34 cellular contexts compared by ENCODE assay signal in genomic region chr2:147543056-147543455, GRCh38.
DNase-seq lines count a peak whose midpoint lies in the region; ATAC-seq, FAIRE-seq and TF ChIP-seq lines count a peak whose summit lies in the region.
"Had no signal": no experiment of that assay in that cellular context is flagged by ENCODE, and none has a peak within 500 bp of the region (broad histone marks: within the 10 kb centered on the region; RNA-seq: fewer than 3 reads in every experiment).

No MANE protein-coding gene starts in this region.

- TF ChIP-seq POLR2A in upper lobe of left lung (IDR thresholded peaks at IDR 0.05), result no peak

- POLR2A ChIA-PET in activated naive CD8-positive, alpha-beta T cell treated with anti-CD3 and anti-CD28 coated beads, Interleukin-2, amount 10 ng/mL, durations not matched to agents 7 days and 5 days (lab: Charles Lee), result no interaction called here
- POLR2A ChIA-PET in CD4-positive, alpha-beta memory T cell (lab: Charles Lee; ENCODE audit: partially characterized antibody), result no interaction called here

- peaks cover 0 to 4% (median 0%) of the 10 kb centered on the region in 4 donors for H3K9me3 ChIP-seq in upper lobe of left lung
- no peaks in the 10 kb centered on the region for H3K9me3 ChIP-seq in CD4-positive, alpha-beta memory T cell (ENCODE audit: control insufficient read depth in 1 of 2, low read length in 2 of 2)
- H3K9me3 ChIP-seq: body of pancreas, esophagus muscularis mucosa, gastrocnemius medialis, testis, uterus had no signal

- H3K27ac ChIP-seq in upper lobe of left lung, result no peak overlapping the region
- no peak overlapping the region for H3K27ac ChIP-seq in CD4-positive, alpha-beta memory T cell (ENCODE audit: low read depth, low read length)
- H3K27ac ChIP-seq: body of pancreas, gastrocnemius medialis, KMS-11, neural progenitor cell, parathyroid adenoma, testis, uterus had no signal

- TF ChIP-seq EP300 in upper lobe of left lung (IDR thresholded peaks at IDR 0.05), result no peak

- H3K36me3 Mint-ChIP-seq in activated naive CD8-positive, alpha-beta T cell treated with anti-CD3 and anti-CD28 coated beads, Interleukin-2, amount 10 ng/mL, durations not matched to agents 7 days and 5 days, result peaks cover 7% of the 10 kb centered on the region
- no peaks in the 10 kb centered on the region for H3K36me3 Mint-ChIP-seq in activated naive CD8-positive, alpha-beta T cell treated with anti-CD3 and anti-CD28 coated beads for 36 hours
- H3K36me3 Mint-ChIP-seq in CD4-positive, alpha-beta memory T cell, result no peaks in the 10 kb centered on the region
- no peaks in the 10 kb centered on the region for H3K36me3 Mint-ChIP-seq in activated CD8-positive, alpha-beta memory T cell treated with anti-CD3 and anti-CD28 coated beads, Interleukin-2, amount 10 ng/mL, durations not matched to agents 7 days and 5 days
- H3K36me3 Mint-ChIP-seq: CD4-positive, CD25-positive, alpha-beta regulatory T cell; neural progenitor cell had no signal

- H3K27me3 ChIP-seq in bronchial epithelial cell (ENCODE audit: control insufficient read depth, insufficient read depth, low read length) (no peaks in the 10 kb centered on the region), upper lobe of left lung (no peaks in the 10 kb centered on the region)
- no peaks in the 10 kb centered on the region for H3K27me3 ChIP-seq in CD4-positive, alpha-beta memory T cell (ENCODE audit: insufficient read depth, low read length)
- H3K27me3 ChIP-seq: body of pancreas, esophagus muscularis mucosa, gastrocnemius medialis, neural progenitor cell, testis, uterus had no signal

- CTCF ChIA-PET in CD4-positive, alpha-beta memory T cell (lab: Charles Lee; ENCODE audit: partially characterized antibody), result no interaction called here
- CTCF ChIA-PET in activated CD8-positive, alpha-beta memory T cell treated with anti-CD3 and anti-CD28 coated beads, Interleukin-2, amount 10 ng/mL, durations not matched to agents 7 days and 5 days (lab: Charles Lee), result no interaction called here

- intact Hi-C loops in CD4-positive, alpha-beta memory T cell (cut with micrococcal nuclease), result no loop called here

- H3K9me3 Mint-ChIP-seq in activated naive CD8-positive, alpha-beta T cell treated with anti-CD3 and anti-CD28 coated beads, Interleukin-2, amount 10 ng/mL, durations not matched to agents 7 days and 5 days, result peaks cover 6% of the 10 kb centered on the region
- no peaks in the 10 kb centered on the region for H3K9me3 Mint-ChIP-seq in activated naive CD8-positive, alpha-beta T cell treated with anti-CD3 and anti-CD28 coated beads for 36 hours
- peaks cover 0 to 7% (median 2%) of the 10 kb centered on the region in 8 donors for H3K9me3 Mint-ChIP-seq in CD4-positive, alpha-beta memory T cell
- H3K9me3 Mint-ChIP-seq in activated CD8-positive, alpha-beta memory T cell treated with anti-CD3 and anti-CD28 coated beads, Interleukin-2, amount 10 ng/mL, durations not matched to agents 7 days and 5 days (ENCODE audit: low read depth), result no peaks in the 10 kb centered on the region
- H3K9me3 Mint-ChIP-seq: activated naive CD8-positive, alpha-beta T cell treated with anti-CD3 and anti-CD28 coated beads, Interleukin-2, amount 50 U/mL, for 24 hours had no signal

- no peak for FAIRE-seq in bronchial epithelial cell (lab: Jason Lieb, UNC)
- FAIRE-seq: GM18507 had no signal

- H3K4me1 ChIP-seq in upper lobe of left lung, result no peaks in the 10 kb centered on the region
- H3K4me1 ChIP-seq in CD4-positive, alpha-beta memory T cell (ENCODE audit: insufficient read depth, low read length), result no peaks in the 10 kb centered on the region
- H3K4me1 ChIP-seq: body of pancreas, parathyroid adenoma, testis, uterus had no signal

- DNase-seq in activated naive CD8-positive, alpha-beta T cell treated with anti-CD3 and anti-CD28 coated beads, Interleukin-2, amount 10 ng/mL, durations not matched to agents 7 days and 5 days, result no peak
- no peak for DNase-seq in activated naive CD8-positive, alpha-beta T cell treated with anti-CD3 and anti-CD28 coated beads for 36 hours
- DNase-seq in bronchial epithelial cell (ENCODE audit: low read depth), result peak; percentile 28
- DNase-seq in left kidney (ENCODE audit: low read depth, low spot score), result peak; percentile 10
- DNase-seq in upper lobe of left lung, result no peak
- DNase-seq in CD4-positive, alpha-beta memory T cell, result no peak
- DNase-seq in NCI-H1930 (lab: John Stamatoyannopoulos, UW), result no peak
- DNase-seq in activated CD8-positive, alpha-beta memory T cell treated with anti-CD3 and anti-CD28 coated beads, Interleukin-2, amount 10 ng/mL, durations not matched to agents 7 days and 5 days, result no peak
- DNase-seq: 8988T; activated CD4-positive, alpha-beta T cell treated with anti-CD3 and anti-CD28 coated beads for 1 hour; activated effector memory CD4-positive, alpha-beta T cell treated with anti-CD3 and anti-CD28 coated beads, Interleukin-2, amount 50 U/mL, for 16 hours; activated naive CD8-positive, alpha-beta T cell treated with anti-CD3 and anti-CD28 coated beads, Interleukin-2, amount 50 U/mL, for 24 hours; activated T-cell treated with anti-CD3 and anti-CD28 coated beads, Interleukin-2, amount 50 U/mL, for 1 hour; body of pancreas; CD4-positive, CD25-positive, alpha-beta regulatory T cell; DND-41; gastrocnemius medialis; H7; left cardiac atrium; mesenchymal stem cell; NCI-H1417; NCI-H2081; NCI-H526 treated with DMSO at 0.1 percent for 48 hours; Right ventricle myocardium superior; stimulated activated CD4-positive, alpha-beta T cell treated with anti-CD3 and anti-CD28 coated beads, Interleukin-1b, Interleukin-23, amount 100 ng/mL, for 48 hours; testis; uterus had no signal

- no peaks in the 10 kb centered on the region for H3K27me3 Mint-ChIP-seq in activated naive CD8-positive, alpha-beta T cell treated with anti-CD3 and anti-CD28 coated beads, Interleukin-2, amount 10 ng/mL, durations not matched to agents 7 days and 5 days
- H3K27me3 Mint-ChIP-seq in activated naive CD8-positive, alpha-beta T cell treated with anti-CD3 and anti-CD28 coated beads for 36 hours, result no peaks in the 10 kb centered on the region
- no peaks in the 10 kb centered on the region for H3K27me3 Mint-ChIP-seq in CD4-positive, alpha-beta memory T cell
- H3K27me3 Mint-ChIP-seq in activated CD8-positive, alpha-beta memory T cell treated with anti-CD3 and anti-CD28 coated beads, Interleukin-2, amount 10 ng/mL, durations not matched to agents 7 days and 5 days, result no peaks in the 10 kb centered on the region
- H3K27me3 Mint-ChIP-seq: activated naive CD8-positive, alpha-beta T cell treated with anti-CD3 and anti-CD28 coated beads, Interleukin-2, amount 50 U/mL, for 24 hours; CD4-positive, CD25-positive, alpha-beta regulatory T cell had no signal

- no peak for TF ChIP-seq CTCF in bronchial epithelial cell (IDR thresholded peaks at IDR 0.05; ENCODE audit: insufficient read depth, low read length, severe bottlenecking)
- no peak for TF ChIP-seq CTCF in upper lobe of left lung (IDR thresholded peaks at IDR 0.05)

- H3K27ac Mint-ChIP-seq in activated naive CD8-positive, alpha-beta T cell treated with anti-CD3 and anti-CD28 coated beads, Interleukin-2, amount 10 ng/mL, durations not matched to agents 7 days and 5 days, result peak overlapping the region; percentile 43
- H3K27ac Mint-ChIP-seq in activated naive CD8-positive, alpha-beta T cell treated with anti-CD3 and anti-CD28 coated beads for 36 hours, result no peak overlapping the region
- H3K27ac Mint-ChIP-seq in CD4-positive, alpha-beta memory T cell, result no peak overlapping the region
- no peak overlapping the region for H3K27ac Mint-ChIP-seq in activated CD8-positive, alpha-beta memory T cell treated with anti-CD3 and anti-CD28 coated beads, Interleukin-2, amount 10 ng/mL, durations not matched to agents 7 days and 5 days
- H3K27ac Mint-ChIP-seq: activated naive CD8-positive, alpha-beta T cell treated with anti-CD3 and anti-CD28 coated beads, Interleukin-2, amount 50 U/mL, for 24 hours; CD4-positive, CD25-positive, alpha-beta regulatory T cell; neural progenitor cell; stimulated activated naive CD8-positive, alpha-beta T cell treated with anti-CD3 and anti-CD28 coated beads, Interleukin-15, Interleukin-2, amounts not matched to agents 100 ng/mL and 50 ng/mL, for 24 hours had no signal

- H3K4me3 ChIP-seq in bronchial epithelial cell (ENCODE audit: low read depth, low read length) (no peak overlapping the region), upper lobe of left lung (no peak overlapping the region)
- no peak overlapping the region for H3K4me3 ChIP-seq in CD4-positive, alpha-beta memory T cell (ENCODE audit: low read length in 2 of 2)
- H3K4me3 ChIP-seq: body of pancreas, esophagus muscularis mucosa, gastrocnemius medialis, neural progenitor cell, testis, uterus had no signal

- H3K4me1 Mint-ChIP-seq in activated naive CD8-positive, alpha-beta T cell treated with anti-CD3 and anti-CD28 coated beads, Interleukin-2, amount 10 ng/mL, durations not matched to agents 7 days and 5 days, result peaks cover 18% of the 10 kb centered on the region
- no peaks in the 10 kb centered on the region for H3K4me1 Mint-ChIP-seq in activated naive CD8-positive, alpha-beta T cell treated with anti-CD3 and anti-CD28 coated beads for 36 hours
- peaks cover 0 to 5% (median 2%) of the 10 kb centered on the region in 4 donors for H3K4me1 Mint-ChIP-seq in CD4-positive, alpha-beta memory T cell
- peaks cover 8% of the 10 kb centered on the region for H3K4me1 Mint-ChIP-seq in activated CD8-positive, alpha-beta memory T cell treated with anti-CD3 and anti-CD28 coated beads, Interleukin-2, amount 10 ng/mL, durations not matched to agents 7 days and 5 days
- H3K4me1 Mint-ChIP-seq: activated naive CD8-positive, alpha-beta T cell treated with anti-CD3 and anti-CD28 coated beads, Interleukin-2, amount 50 U/mL, for 24 hours; CD4-positive, CD25-positive, alpha-beta regulatory T cell; neural progenitor cell had no signal

- H3K36me3 ChIP-seq in bronchial epithelial cell (ENCODE audit: control insufficient read depth, insufficient read depth, low read length), result no peaks in the 10 kb centered on the region
- no peaks in the 10 kb centered on the region for H3K36me3 ChIP-seq in upper lobe of left lung
- H3K36me3 ChIP-seq in CD4-positive, alpha-beta memory T cell (ENCODE audit: insufficient read depth, low read length), result no peaks in the 10 kb centered on the region
- H3K36me3 ChIP-seq: esophagus muscularis mucosa, gastrocnemius medialis, neural progenitor cell, uterus had no signal

- no peak overlapping the region for H3K4me3 Mint-ChIP-seq in activated naive CD8-positive, alpha-beta T cell treated with anti-CD3 and anti-CD28 coated beads, Interleukin-2, amount 10 ng/mL, durations not matched to agents 7 days and 5 days
- no peak overlapping the region for H3K4me3 Mint-ChIP-seq in activated naive CD8-positive, alpha-beta T cell treated with anti-CD3 and anti-CD28 coated beads for 36 hours
- H3K4me3 Mint-ChIP-seq in CD4-positive, alpha-beta memory T cell, result no peak overlapping the region
- H3K4me3 Mint-ChIP-seq in activated CD8-positive, alpha-beta memory T cell treated with anti-CD3 and anti-CD28 coated beads, Interleukin-2, amount 10 ng/mL, durations not matched to agents 7 days and 5 days, result no peak overlapping the region
- H3K4me3 Mint-ChIP-seq: activated naive CD8-positive, alpha-beta T cell treated with anti-CD3 and anti-CD28 coated beads, Interleukin-2, amount 50 U/mL, for 24 hours; CD4-positive, CD25-positive, alpha-beta regulatory T cell; neural progenitor cell; stimulated activated naive CD8-positive, alpha-beta T cell treated with anti-CD3 and anti-CD28 coated beads, Interleukin-15, Interleukin-2, amounts not matched to agents 100 ng/mL and 50 ng/mL, for 24 hours had no signal

- no peak for ATAC-seq in activated naive CD8-positive, alpha-beta T cell treated with anti-CD3 and anti-CD28 coated beads, Interleukin-2, amount 10 ng/mL, durations not matched to agents 7 days and 5 days (ENCODE audit: low read depth)
- ATAC-seq in upper lobe of left lung (ENCODE audit: low FRiP score in 2 of 2), result peak; percentile 11 to 50
- ATAC-seq in activated CD8-positive, alpha-beta memory T cell treated with anti-CD3 and anti-CD28 coated beads, Interleukin-2, amount 10 ng/mL, durations not matched to agents 7 days and 5 days, result no peak
- ATAC-seq: activated naive CD8-positive, alpha-beta T cell treated with anti-CD3 and anti-CD28 coated beads, Interleukin-2, amount 50 U/mL, for 24 hours; body of pancreas; gastrocnemius medialis; left cardiac atrium; SK-N-SH treated with all-trans-retinoic acid at 6 μM for 48 hours had no signal

Comparison
In these comparisons a context has a peak if more than half of its experiments do, and no peak if none do; other contexts are left out.
1. ATAC-seq: peak in upper lobe of left lung (2 of 2); none in activated naive CD8-positive, alpha-beta T cell treated with anti-CD3 and anti-CD28 coated beads, Interleukin-2, amount 10 ng/mL, durations not matched to agents 7 days and 5 days (single experiment) and activated CD8-positive, alpha-beta memory T cell treated with anti-CD3 and anti-CD28 coated beads, Interleukin-2, amount 10 ng/mL, durations not matched to agents 7 days and 5 days (single experiment).
2. DNase-seq: peak in bronchial epithelial cell (single experiment) and left kidney (single experiment); none in activated naive CD8-positive, alpha-beta T cell treated with anti-CD3 and anti-CD28 coated beads, Interleukin-2, amount 10 ng/mL, durations not matched to agents 7 days and 5 days (single experiment), activated naive CD8-positive, alpha-beta T cell treated with anti-CD3 and anti-CD28 coated beads for 36 hours (single experiment), upper lobe of left lung (0 of 2), CD4-positive, alpha-beta memory T cell (0 of 5), NCI-H1930 (0 of 2) and activated CD8-positive, alpha-beta memory T cell treated with anti-CD3 and anti-CD28 coated beads, Interleukin-2, amount 10 ng/mL, durations not matched to agents 7 days and 5 days (single experiment).